In genomic region chr22:21698430-21699329, GRCh38 we compare ENCODE assay signal across 10 cellular contexts. TPM values are rescaled to one million over a fixed set of nuclear protein-coding genes. Genes with fewer than 3 reads are reported as not detected.
DNase-seq lines count a peak whose midpoint lies in the region; ATAC-seq and TF ChIP-seq lines count a peak whose summit lies in the region.
"Had no signal": no experiment of that assay in that cellular context is flagged by ENCODE, and none has a peak within 500 bp of the region (broad histone marks: within the 10 kb centered on the region; RNA-seq: fewer than 3 reads in every experiment).

No MANE protein-coding gene starts in this region.

- H3K36me3 ChIP-seq in SJSA1 = peaks cover 35% of the 10 kb centered on the region
- peaks cover 0 to 75% (median 25%) of the 10 kb centered on the region in 9 donors for H3K36me3 ChIP-seq in heart right ventricle
- peaks cover 0 to 100% (median 73%) of the 10 kb centered on the region in 6 donors for H3K36me3 ChIP-seq in spleen
- H3K36me3 ChIP-seq in prostate gland = peaks cover 8 to 17% of the 10 kb centered on the region in 2 donors

- DNase-seq in SJSA1 (ENCODE audit: low read depth in 1 of 2, low spot score in 2 of 2) = peak; percentile 69 to 72
- peak; percentile 48 to 71 for DNase-seq in heart right ventricle
- no peak for DNase-seq in spleen
- DNase-seq in NCI-H1417 (lab: John Stamatoyannopoulos, UW) = no peak
- no peak for DNase-seq in prostate gland (ENCODE audit: low spot score)
- no peak for DNase-seq in GDM1 (lab: John Stamatoyannopoulos, UW)
- DNase-seq: cortex of kidney, DND-41, NCI-H1092, SHP77 had no signal

- intact Hi-C loops in heart right ventricle (cut with DNase I) = no loop called here
- intact Hi-C loops in spleen (cut with DNase I; ENCODE audit: low total_unique reads) = no loop called here
- intact Hi-C loops in prostate gland (cut with DNase I) = no loop called here

- H3K4me1 ChIP-seq in SJSA1 (replicated peaks) (peaks cover 52% of the 10 kb centered on the region), heart right ventricle (peaks cover 7 to 33% (median 24%) of the 10 kb centered on the region in 9 donors), spleen (peaks cover 0 to 13% (median 4%) of the 10 kb centered on the region in 6 donors), prostate gland (replicated peaks) (no peaks in the 10 kb centered on the region)

- no peak for TF ChIP-seq POLR2A in spleen (IDR thresholded peaks at IDR 0.05)
- no peak for TF ChIP-seq POLR2A in prostate gland (IDR thresholded peaks at IDR 0.05)

- TF ChIP-seq CTCF in heart right ventricle (IDR thresholded peaks at IDR 0.05) (no peak), spleen (IDR thresholded peaks at IDR 0.05 in 8 of 11, conservative IDR thresholded peaks at IDR 0.05 in 3 of 11) (no peak), prostate gland (IDR thresholded peaks at IDR 0.05) (no peak)

- H3K9me3 ChIP-seq in SJSA1 (replicated peaks) (no peaks in the 10 kb centered on the region), heart right ventricle (no peaks in the 10 kb centered on the region), spleen (no peaks in the 10 kb centered on the region), prostate gland (no peaks in the 10 kb centered on the region)

- H3K27ac ChIP-seq in SJSA1 (peak overlapping the region; percentile 87), heart right ventricle (peak overlapping the region; percentile 8 to 83 (median 70)), spleen (peak overlapping the region in 5 of 8 donors; percentile 17 to 44 (median 31)), prostate gland (peak overlapping the region in 1 of 2 donors; percentile 23)

- ATAC-seq in heart right ventricle = peak; percentile 44 to 73 (median 58)

- WGBS in heart right ventricle, 2 donors = 39 to 41% methylated on average over 22 of the region's 22 CpGs
- WGBS in spleen, 5 donors = 68 to 88% (median 79%) methylated on average over 15 to 22 of the region's 22 CpGs
- 69% methylated on average over 22 of the region's 22 CpGs for WGBS in prostate gland

- H3K27me3 ChIP-seq in SJSA1 (replicated peaks) (no peaks in the 10 kb centered on the region), heart right ventricle (no peaks in the 10 kb centered on the region), spleen (replicated peaks in 1 of 7) (no peaks in the 10 kb centered on the region), prostate gland (replicated peaks; ENCODE audit: insufficient read depth) (no peaks in the 10 kb centered on the region)

- no peak overlapping the region for H3K4me3 ChIP-seq in SJSA1
- no peak overlapping the region for H3K4me3 ChIP-seq in heart right ventricle
- no peak overlapping the region for H3K4me3 ChIP-seq in spleen
- H3K4me3 ChIP-seq in prostate gland = no peak overlapping the region

RNA-seq across cellular contexts. Expression of gene PPIL2, which starts 32.9 kb away (rescaled TPM):
- 21.6 and 24.3 TPM in 2 replicates for total RNA-seq in SJSA1 (2014; rRNA removed; shearing (Covaris generic))
- total RNA-seq in heart right ventricle (10 to 100 TPM; 20.4 to 31.0 (median 25.8) TPM), spleen (10 to 100 TPM; 43.2 to 71.5 (median 54.9) TPM), prostate gland (10 to 100 TPM; 45.4 to 63.2 TPM)
- polyA plus RNA-seq in heart right ventricle (10 to 100 TPM; 18.4 to 31.9 TPM), spleen (10 to 100 TPM; 23.7 to 51.8 (median 39.1) TPM)

RNA-seq across cellular contexts. Expression of gene YPEL1, which starts 36.9 kb away (rescaled TPM):
- total RNA-seq in SJSA1 (2014; rRNA removed; shearing (Covaris generic)) = 1.0 and 1.2 TPM in 2 replicates
- 10 to 100 TPM in 3 of 10 donors, 1 to 10 TPM in 7; 1.5 to 14.6 (median 8.0) TPM for total RNA-seq in heart right ventricle
- polyA plus RNA-seq in heart right ventricle = 1 to 10 TPM; 1.7 to 4.2 TPM
- total RNA-seq in spleen = 10 to 100 TPM in 5 of 7 donors, 1 to 10 TPM in 2; 6.9 to 21.3 (median 14.6) TPM
- 1 to 10 TPM; 4.8 to 6.4 (median 5.4) TPM for polyA plus RNA-seq in spleen
- 10 to 100 TPM in 1 of 2 donors, 1 to 10 TPM in 1; 2.9 to 16.2 TPM for total RNA-seq in prostate gland

RNA-seq across cellular contexts. Expression of gene SDF2L1, which starts 56.6 kb away (rescaled TPM):
- total RNA-seq in SJSA1 (2014; rRNA removed; shearing (Covaris generic)) = 64.3 and 119 TPM in 2 replicates
- 10 to 100 TPM; 10.8 to 41.0 (median 18.2) TPM for total RNA-seq in heart right ventricle
- polyA plus RNA-seq in heart right ventricle = 100 to 1,000 TPM in 1 of 2 donors, 10 to 100 TPM in 1; 17.6 to 325 TPM
- total RNA-seq in spleen = 10 to 100 TPM; 27.9 to 51.9 (median 36.0) TPM
- 10 to 100 TPM; 16.6 to 43.9 (median 32.9) TPM for polyA plus RNA-seq in spleen
- 10 to 100 TPM; 30.5 to 87.2 TPM for total RNA-seq in prostate gland

Comparison
In these comparisons a context has a peak if more than half of its experiments do, and no peak if none do; other contexts are left out.
1. DNase-seq: peak in SJSA1 (2 of 2) and heart right ventricle (2 of 2); none in spleen (single experiment), NCI-H1417 (0 of 3), prostate gland (single experiment) and GDM1 (single experiment).